In genomic region chr1:223748773-223749733, GRCh38 we compare ENCODE assay signal across 8 cellular contexts. TPM values are rescaled to one million over a fixed set of nuclear protein-coding genes. Genes with fewer than 3 reads are reported as not detected.
DNase-seq lines count a peak whose midpoint lies in the region; ATAC-seq, FAIRE-seq and TF ChIP-seq lines count a peak whose summit lies in the region.

No MANE protein-coding gene starts in this region.

- H3K27ac ChIP-seq in ascending aorta (peak overlapping the region; percentile 50 to 80), rectal smooth muscle tissue (ENCODE audit: low read depth, low read length) (peak overlapping the region; percentile 54)

- peak; percentile 40 for DNase-seq in NCI-H510A treated with DMSO at 0.1 percent for 48 hours (lab: John Stamatoyannopoulos, UW)
- DNase-seq in NCI-H510A (lab: John Stamatoyannopoulos, UW), result no peak
- DNase-seq in T-helper 22 cell (ENCODE audit: low read depth), result peak; percentile 24
- DNase-seq in ascending aorta (ENCODE audit: low spot score in 2 of 2), result peak in 1 of 2 donors; percentile 84
- DNase-seq in hepatic stellate cell (ENCODE audit: low spot score), result peak; percentile 73
- peak; percentile 28 for DNase-seq in urothelium cell line (ENCODE audit: low spot score)

- H3K4me3 ChIP-seq in ascending aorta, result peak overlapping the region; percentile 43 to 61
- H3K4me3 ChIP-seq in rectal smooth muscle tissue (ENCODE audit: low read length), result peak overlapping the region; percentile 80

- H3K36me3 ChIP-seq in ascending aorta (peaks cover 66 to 71% of the 10 kb centered on the region in 2 donors), rectal smooth muscle tissue (ENCODE audit: control insufficient read depth, insufficient read depth, low read length) (peaks cover 45% of the 10 kb centered on the region)

- no peaks in the 10 kb centered on the region for H3K9me3 ChIP-seq in ascending aorta

- no peak overlapping the region for H3K9ac ChIP-seq in rectal smooth muscle tissue (ENCODE audit: low read length)

- H3K27me3 ChIP-seq in ascending aorta (no peaks in the 10 kb centered on the region), rectal smooth muscle tissue (ENCODE audit: control insufficient read depth, insufficient read depth, low read length) (no peaks in the 10 kb centered on the region)

- peaks cover 9 to 21% of the 10 kb centered on the region in 2 donors for H3K4me1 ChIP-seq in ascending aorta
- H3K4me1 ChIP-seq in rectal smooth muscle tissue (ENCODE audit: control insufficient read depth, insufficient read depth, low read length), result peaks cover 6% of the 10 kb centered on the region

- peak; percentile 91 to 94 (median 94) for TF ChIP-seq CTCF in ascending aorta (IDR thresholded peaks at IDR 0.05)

- ATAC-seq in HG03280 (IDR thresholded peaks at IDR 0.05; ENCODE audit: unreplicated experiment), result peak; percentile 67

- no peak for FAIRE-seq in urothelium cell line (lab: Jason Lieb, UNC)

- intact Hi-C loops in ascending aorta (cut with DNase I), result loop anchor here (1.0 kb wide), 2 partner anchors 37 to 51 kb away; partner anchors contain the start of gene CAPN2

RNA-seq across cellular contexts. Expression of gene CAPN2, which starts 36.7 kb away (rescaled TPM):
- total RNA-seq in ascending aorta, result 178 TPM
